ENCODE assay signal across 2 cellular contexts in the genomic region with DNA sequence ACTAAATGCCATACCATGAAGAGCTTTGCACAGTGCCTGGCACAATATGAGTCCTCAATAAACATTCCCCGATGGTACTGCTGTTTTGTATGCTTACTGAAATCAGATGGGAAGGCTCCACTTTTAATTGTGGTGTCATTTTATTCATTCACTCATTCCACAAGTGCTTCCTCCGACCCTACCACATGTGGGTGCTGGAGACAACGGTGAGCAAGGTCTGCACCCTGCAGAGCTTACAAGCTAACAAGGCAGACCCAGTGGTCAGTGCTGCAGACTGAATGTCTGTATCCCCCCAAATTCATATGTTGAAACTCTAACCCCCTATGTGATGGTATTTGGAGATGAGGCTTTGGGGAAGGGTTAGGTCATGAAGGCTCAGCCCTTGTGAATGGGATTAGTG.
TF ChIP-seq lines count a peak whose summit lies in the region.

No MANE protein-coding gene starts in this region.

TF ChIP-seq in GM23338, 12 proteins besides CTCF, POLR2A, EP300 and RAD21 (continues in another document):
- TF ChIP-seq, protein P1, sequence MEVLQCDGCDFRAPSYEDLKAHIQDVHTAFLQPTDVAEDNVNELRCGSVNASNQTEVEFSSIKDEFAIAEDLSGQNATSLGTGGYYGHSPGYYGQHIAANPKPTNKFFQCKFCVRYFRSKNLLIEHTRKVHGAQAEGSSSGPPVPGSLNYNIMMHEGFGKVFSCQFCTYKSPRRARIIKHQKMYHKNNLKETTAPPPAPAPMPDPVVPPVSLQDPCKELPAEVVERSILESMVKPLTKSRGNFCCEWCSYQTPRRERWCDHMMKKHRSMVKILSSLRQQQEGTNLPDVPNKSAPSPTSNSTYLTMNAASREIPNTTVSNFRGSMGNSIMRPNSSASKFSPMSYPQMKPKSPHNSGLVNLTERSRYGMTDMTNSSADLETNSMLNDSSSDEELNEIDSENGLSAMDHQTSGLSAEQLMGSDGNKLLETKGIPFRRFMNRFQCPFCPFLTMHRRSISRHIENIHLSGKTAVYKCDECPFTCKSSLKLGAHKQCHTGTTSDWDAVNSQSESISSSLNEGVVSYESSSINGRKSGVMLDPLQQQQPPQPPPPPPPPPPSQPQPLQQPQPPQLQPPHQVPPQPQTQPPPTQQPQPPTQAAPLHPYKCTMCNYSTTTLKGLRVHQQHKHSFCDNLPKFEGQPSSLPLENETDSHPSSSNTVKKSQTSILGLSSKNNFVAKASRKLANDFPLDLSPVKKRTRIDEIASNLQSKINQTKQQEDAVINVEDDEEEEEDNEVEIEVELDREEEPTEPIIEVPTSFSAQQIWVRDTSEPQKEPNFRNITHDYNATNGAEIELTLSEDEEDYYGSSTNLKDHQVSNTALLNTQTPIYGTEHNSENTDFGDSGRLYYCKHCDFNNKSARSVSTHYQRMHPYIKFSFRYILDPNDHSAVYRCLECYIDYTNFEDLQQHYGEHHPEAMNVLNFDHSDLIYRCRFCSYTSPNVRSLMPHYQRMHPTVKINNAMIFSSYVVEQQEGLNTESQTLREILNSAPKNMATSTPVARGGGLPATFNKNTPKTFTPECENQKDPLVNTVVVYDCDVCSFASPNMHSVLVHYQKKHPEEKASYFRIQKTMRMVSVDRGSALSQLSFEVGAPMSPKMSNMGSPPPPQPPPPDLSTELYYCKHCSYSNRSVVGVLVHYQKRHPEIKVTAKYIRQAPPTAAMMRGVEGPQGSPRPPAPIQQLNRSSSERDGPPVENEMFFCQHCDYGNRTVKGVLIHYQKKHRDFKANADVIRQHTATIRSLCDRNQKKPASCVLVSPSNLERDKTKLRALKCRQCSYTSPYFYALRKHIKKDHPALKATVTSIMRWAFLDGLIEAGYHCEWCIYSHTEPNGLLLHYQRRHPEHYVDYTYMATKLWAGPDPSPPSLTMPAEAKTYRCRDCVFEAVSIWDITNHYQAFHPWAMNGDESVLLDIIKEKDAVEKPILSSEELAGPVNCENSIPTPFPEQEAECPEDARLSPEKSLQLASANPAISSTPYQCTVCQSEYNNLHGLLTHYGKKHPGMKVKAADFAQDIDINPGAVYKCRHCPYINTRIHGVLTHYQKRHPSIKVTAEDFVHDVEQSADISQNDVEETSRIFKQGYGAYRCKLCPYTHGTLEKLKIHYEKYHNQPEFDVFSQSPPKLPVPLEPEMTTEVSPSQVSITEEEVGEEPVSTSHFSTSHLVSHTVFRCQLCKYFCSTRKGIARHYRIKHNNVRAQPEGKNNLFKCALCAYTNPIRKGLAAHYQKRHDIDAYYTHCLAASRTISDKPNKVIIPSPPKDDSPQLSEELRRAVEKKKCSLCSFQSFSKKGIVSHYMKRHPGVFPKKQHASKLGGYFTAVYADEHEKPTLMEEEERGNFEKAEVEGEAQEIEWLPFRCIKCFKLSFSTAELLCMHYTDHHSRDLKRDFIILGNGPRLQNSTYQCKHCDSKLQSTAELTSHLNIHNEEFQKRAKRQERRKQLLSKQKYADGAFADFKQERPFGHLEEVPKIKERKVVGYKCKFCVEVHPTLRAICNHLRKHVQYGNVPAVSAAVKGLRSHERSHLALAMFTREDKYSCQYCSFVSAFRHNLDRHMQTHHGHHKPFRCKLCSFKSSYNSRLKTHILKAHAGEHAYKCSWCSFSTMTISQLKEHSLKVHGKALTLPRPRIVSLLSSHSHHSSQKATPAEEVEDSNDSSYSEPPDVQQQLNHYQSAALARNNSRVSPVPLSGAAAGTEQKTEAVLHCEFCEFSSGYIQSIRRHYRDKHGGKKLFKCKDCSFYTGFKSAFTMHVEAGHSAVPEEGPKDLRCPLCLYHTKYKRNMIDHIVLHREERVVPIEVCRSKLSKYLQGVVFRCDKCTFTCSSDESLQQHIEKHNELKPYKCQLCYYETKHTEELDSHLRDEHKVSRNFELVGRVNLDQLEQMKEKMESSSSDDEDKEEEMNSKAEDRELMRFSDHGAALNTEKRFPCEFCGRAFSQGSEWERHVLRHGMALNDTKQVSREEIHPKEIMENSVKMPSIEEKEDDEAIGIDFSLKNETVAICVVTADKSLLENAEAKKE (CRISPR knock-in tag; IDR thresholded peaks at IDR 0.05), result no peak
- TF ChIP-seq EZH2 (IDR thresholded peaks at IDR 0.05; ENCODE audit: low read depth, unreplicated experiment), result no peak
- no peak for TF ChIP-seq POLR2AphosphoS5 (IDR thresholded peaks at IDR 0.05; ENCODE audit: low read depth)
- TF ChIP-seq, protein P2, sequence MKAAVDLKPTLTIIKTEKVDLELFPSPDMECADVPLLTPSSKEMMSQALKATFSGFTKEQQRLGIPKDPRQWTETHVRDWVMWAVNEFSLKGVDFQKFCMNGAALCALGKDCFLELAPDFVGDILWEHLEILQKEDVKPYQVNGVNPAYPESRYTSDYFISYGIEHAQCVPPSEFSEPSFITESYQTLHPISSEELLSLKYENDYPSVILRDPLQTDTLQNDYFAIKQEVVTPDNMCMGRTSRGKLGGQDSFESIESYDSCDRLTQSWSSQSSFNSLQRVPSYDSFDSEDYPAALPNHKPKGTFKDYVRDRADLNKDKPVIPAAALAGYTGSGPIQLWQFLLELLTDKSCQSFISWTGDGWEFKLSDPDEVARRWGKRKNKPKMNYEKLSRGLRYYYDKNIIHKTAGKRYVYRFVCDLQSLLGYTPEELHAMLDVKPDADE (IDR thresholded peaks at IDR 0.05), result no peak
- no peak for TF ChIP-seq STAT1 (IDR thresholded peaks at IDR 0.05; ENCODE audit: unreplicated experiment)
- no peak for TF ChIP-seq JUNB (IDR thresholded peaks at IDR 0.05; ENCODE audit: unreplicated experiment)
- TF ChIP-seq EZH2phosphoT487 (IDR thresholded peaks at IDR 0.05; ENCODE audit: unreplicated experiment), result no peak
- no peak for TF ChIP-seq NANOG (IDR thresholded peaks at IDR 0.05; ENCODE audit: borderline replicate concordance)
- TF ChIP-seq, protein P3, sequence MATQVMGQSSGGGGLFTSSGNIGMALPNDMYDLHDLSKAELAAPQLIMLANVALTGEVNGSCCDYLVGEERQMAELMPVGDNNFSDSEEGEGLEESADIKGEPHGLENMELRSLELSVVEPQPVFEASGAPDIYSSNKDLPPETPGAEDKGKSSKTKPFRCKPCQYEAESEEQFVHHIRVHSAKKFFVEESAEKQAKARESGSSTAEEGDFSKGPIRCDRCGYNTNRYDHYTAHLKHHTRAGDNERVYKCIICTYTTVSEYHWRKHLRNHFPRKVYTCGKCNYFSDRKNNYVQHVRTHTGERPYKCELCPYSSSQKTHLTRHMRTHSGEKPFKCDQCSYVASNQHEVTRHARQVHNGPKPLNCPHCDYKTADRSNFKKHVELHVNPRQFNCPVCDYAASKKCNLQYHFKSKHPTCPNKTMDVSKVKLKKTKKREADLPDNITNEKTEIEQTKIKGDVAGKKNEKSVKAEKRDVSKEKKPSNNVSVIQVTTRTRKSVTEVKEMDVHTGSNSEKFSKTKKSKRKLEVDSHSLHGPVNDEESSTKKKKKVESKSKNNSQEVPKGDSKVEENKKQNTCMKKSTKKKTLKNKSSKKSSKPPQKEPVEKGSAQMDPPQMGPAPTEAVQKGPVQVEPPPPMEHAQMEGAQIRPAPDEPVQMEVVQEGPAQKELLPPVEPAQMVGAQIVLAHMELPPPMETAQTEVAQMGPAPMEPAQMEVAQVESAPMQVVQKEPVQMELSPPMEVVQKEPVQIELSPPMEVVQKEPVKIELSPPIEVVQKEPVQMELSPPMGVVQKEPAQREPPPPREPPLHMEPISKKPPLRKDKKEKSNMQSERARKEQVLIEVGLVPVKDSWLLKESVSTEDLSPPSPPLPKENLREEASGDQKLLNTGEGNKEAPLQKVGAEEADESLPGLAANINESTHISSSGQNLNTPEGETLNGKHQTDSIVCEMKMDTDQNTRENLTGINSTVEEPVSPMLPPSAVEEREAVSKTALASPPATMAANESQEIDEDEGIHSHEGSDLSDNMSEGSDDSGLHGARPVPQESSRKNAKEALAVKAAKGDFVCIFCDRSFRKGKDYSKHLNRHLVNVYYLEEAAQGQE (IDR thresholded peaks at IDR 0.05; ENCODE audit: unreplicated experiment), result no peak
- TF ChIP-seq CREB1 (CRISPR knock-in tag; IDR thresholded peaks at IDR 0.05; ENCODE audit: low read depth), result no peak

TF ChIP-seq in H1, 55 proteins besides CTCF, POLR2A, EP300 and RAD21 (continues in another document):
- TF ChIP-seq SIN3A (conservative IDR thresholded peaks at IDR 0.05 in 1 of 2, IDR thresholded peaks at IDR 0.05 in 1 of 2; ENCODE audit: low read depth in 1 of 2, low read length in 2 of 2) (no peak), SP1 (IDR thresholded peaks at IDR 0.05; ENCODE audit: low read depth, low read length) (no peak), TAF1 (IDR thresholded peaks at IDR 0.05; ENCODE audit: low read depth, low read length) (no peak), EGR1 (IDR thresholded peaks at IDR 0.05; ENCODE audit: borderline replicate concordance, low read depth, low read length) (no peak), MAFK (IDR thresholded peaks at IDR 0.05; ENCODE audit: low read depth, low read length) (no peak), KDM5A (IDR thresholded peaks at IDR 0.05; ENCODE audit: low read length) (no peak), NRF1 (IDR thresholded peaks at IDR 0.05; ENCODE audit: low read depth, low read length) (no peak), CHD1 (IDR thresholded peaks at IDR 0.05; ENCODE audit: low read depth, low read length) (no peak), SP2 (IDR thresholded peaks at IDR 0.05; ENCODE audit: low read length) (no peak), TEAD4 (IDR thresholded peaks at IDR 0.05; ENCODE audit: low read depth, low read length) (no peak), TBP (IDR thresholded peaks at IDR 0.05; ENCODE audit: low read depth, low read length) (no peak), CREB1 (IDR thresholded peaks at IDR 0.05) (no peak), SRF (IDR thresholded peaks at IDR 0.05; ENCODE audit: low read depth, low read length) (no peak), CHD2 (IDR thresholded peaks at IDR 0.05; ENCODE audit: low read length) (no peak), CBX8 (IDR thresholded peaks at IDR 0.05; ENCODE audit: borderline replicate concordance, low read depth, low read length) (no peak)
- TF ChIP-seq, protein P4, sequence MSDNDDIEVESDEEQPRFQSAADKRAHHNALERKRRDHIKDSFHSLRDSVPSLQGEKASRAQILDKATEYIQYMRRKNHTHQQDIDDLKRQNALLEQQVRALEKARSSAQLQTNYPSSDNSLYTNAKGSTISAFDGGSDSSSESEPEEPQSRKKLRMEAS (IDR thresholded peaks at IDR 0.05), result no peak
- TF ChIP-seq, protein P5, sequence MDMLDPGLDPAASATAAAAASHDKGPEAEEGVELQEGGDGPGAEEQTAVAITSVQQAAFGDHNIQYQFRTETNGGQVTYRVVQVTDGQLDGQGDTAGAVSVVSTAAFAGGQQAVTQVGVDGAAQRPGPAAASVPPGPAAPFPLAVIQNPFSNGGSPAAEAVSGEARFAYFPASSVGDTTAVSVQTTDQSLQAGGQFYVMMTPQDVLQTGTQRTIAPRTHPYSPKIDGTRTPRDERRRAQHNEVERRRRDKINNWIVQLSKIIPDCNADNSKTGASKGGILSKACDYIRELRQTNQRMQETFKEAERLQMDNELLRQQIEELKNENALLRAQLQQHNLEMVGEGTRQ (IDR thresholded peaks at IDR 0.05; ENCODE audit: low read length), result no peak
- TF ChIP-seq, protein P6, sequence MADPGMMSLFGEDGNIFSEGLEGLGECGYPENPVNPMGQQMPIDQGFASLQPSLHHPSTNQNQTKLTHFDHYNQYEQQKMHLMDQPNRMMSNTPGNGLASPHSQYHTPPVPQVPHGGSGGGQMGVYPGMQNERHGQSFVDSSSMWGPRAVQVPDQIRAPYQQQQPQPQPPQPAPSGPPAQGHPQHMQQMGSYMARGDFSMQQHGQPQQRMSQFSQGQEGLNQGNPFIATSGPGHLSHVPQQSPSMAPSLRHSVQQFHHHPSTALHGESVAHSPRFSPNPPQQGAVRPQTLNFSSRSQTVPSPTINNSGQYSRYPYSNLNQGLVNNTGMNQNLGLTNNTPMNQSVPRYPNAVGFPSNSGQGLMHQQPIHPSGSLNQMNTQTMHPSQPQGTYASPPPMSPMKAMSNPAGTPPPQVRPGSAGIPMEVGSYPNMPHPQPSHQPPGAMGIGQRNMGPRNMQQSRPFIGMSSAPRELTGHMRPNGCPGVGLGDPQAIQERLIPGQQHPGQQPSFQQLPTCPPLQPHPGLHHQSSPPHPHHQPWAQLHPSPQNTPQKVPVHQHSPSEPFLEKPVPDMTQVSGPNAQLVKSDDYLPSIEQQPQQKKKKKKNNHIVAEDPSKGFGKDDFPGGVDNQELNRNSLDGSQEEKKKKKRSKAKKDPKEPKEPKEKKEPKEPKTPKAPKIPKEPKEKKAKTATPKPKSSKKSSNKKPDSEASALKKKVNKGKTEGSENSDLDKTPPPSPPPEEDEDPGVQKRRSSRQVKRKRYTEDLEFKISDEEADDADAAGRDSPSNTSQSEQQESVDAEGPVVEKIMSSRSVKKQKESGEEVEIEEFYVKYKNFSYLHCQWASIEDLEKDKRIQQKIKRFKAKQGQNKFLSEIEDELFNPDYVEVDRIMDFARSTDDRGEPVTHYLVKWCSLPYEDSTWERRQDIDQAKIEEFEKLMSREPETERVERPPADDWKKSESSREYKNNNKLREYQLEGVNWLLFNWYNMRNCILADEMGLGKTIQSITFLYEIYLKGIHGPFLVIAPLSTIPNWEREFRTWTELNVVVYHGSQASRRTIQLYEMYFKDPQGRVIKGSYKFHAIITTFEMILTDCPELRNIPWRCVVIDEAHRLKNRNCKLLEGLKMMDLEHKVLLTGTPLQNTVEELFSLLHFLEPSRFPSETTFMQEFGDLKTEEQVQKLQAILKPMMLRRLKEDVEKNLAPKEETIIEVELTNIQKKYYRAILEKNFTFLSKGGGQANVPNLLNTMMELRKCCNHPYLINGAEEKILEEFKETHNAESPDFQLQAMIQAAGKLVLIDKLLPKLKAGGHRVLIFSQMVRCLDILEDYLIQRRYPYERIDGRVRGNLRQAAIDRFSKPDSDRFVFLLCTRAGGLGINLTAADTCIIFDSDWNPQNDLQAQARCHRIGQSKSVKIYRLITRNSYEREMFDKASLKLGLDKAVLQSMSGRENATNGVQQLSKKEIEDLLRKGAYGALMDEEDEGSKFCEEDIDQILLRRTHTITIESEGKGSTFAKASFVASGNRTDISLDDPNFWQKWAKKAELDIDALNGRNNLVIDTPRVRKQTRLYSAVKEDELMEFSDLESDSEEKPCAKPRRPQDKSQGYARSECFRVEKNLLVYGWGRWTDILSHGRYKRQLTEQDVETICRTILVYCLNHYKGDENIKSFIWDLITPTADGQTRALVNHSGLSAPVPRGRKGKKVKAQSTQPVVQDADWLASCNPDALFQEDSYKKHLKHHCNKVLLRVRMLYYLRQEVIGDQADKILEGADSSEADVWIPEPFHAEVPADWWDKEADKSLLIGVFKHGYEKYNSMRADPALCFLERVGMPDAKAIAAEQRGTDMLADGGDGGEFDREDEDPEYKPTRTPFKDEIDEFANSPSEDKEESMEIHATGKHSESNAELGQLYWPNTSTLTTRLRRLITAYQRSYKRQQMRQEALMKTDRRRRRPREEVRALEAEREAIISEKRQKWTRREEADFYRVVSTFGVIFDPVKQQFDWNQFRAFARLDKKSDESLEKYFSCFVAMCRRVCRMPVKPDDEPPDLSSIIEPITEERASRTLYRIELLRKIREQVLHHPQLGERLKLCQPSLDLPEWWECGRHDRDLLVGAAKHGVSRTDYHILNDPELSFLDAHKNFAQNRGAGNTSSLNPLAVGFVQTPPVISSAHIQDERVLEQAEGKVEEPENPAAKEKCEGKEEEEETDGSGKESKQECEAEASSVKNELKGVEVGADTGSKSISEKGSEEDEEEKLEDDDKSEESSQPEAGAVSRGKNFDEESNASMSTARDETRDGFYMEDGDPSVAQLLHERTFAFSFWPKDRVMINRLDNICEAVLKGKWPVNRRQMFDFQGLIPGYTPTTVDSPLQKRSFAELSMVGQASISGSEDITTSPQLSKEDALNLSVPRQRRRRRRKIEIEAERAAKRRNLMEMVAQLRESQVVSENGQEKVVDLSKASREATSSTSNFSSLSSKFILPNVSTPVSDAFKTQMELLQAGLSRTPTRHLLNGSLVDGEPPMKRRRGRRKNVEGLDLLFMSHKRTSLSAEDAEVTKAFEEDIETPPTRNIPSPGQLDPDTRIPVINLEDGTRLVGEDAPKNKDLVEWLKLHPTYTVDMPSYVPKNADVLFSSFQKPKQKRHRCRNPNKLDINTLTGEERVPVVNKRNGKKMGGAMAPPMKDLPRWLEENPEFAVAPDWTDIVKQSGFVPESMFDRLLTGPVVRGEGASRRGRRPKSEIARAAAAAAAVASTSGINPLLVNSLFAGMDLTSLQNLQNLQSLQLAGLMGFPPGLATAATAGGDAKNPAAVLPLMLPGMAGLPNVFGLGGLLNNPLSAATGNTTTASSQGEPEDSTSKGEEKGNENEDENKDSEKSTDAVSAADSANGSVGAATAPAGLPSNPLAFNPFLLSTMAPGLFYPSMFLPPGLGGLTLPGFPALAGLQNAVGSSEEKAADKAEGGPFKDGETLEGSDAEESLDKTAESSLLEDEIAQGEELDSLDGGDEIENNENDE (IDR thresholded peaks at IDR 0.05; ENCODE audit: insufficient replicate concordance, low read length), result no peak
